In genomic region chr22:36251979-36252608, GRCh38 we compare ENCODE assay signal across 10 cellular contexts. TPM values are rescaled to one million over a fixed set of nuclear protein-coding genes. Genes with fewer than 3 reads are reported as not detected.
DNase-seq lines count a peak whose midpoint lies in the region; ATAC-seq and TF ChIP-seq lines count a peak whose summit lies in the region.
"Not testable (repeated sequence)": the region's sequence is repeated elsewhere in the genome, so short reads cannot be mapped to it uniquely, and the experiment has no call there.
"Had no signal": no experiment of that assay in that cellular context is flagged by ENCODE, and none has a peak within 500 bp of the region (broad histone marks: within the 10 kb centered on the region; RNA-seq: fewer than 3 reads in every experiment).

No MANE protein-coding gene starts in this region.

- not testable (repeated sequence) for H3K4me3 ChIP-seq in CD4-positive, CD25-positive, alpha-beta regulatory T cell (ENCODE audit: low read depth, low read length); KMS-11 (IDR thresholded peaks at IDR 0.05; ENCODE audit: insufficient read depth, low read depth, low read length); esophagus (ENCODE audit: low read depth in 1 of 2, low read length in 2 of 2); right lobe of liver; upper lobe of right lung

- peak overlapping the region; percentile 81 to 97 (median 96) for H3K4me3 Mint-ChIP-seq in CD4-positive, CD25-positive, alpha-beta regulatory T cell
- peak overlapping the region; percentile 90 for H3K4me3 Mint-ChIP-seq in activated CD4-positive, alpha-beta T cell treated with anti-CD3 and anti-CD28 coated beads, Interleukin-2, amount 10 ng/mL, durations not matched to agents 7 days and 5 days
- H3K4me3 Mint-ChIP-seq in activated naive CD4-positive, alpha-beta T cell treated with anti-CD3 and anti-CD28 coated beads, Interleukin-2, amount 10 ng/mL, durations not matched to agents 7 days and 5 days, result peak overlapping the region; percentile 95
- H3K4me3 Mint-ChIP-seq in osteocyte (ENCODE audit: unreplicated experiment), result not testable (repeated sequence)

- not testable (repeated sequence) for H3K9ac ChIP-seq in KMS-11

- not testable (repeated sequence) for H3K27me3 ChIP-seq in CD4-positive, CD25-positive, alpha-beta regulatory T cell (ENCODE audit: control insufficient read depth, insufficient read depth, low read length); KMS-11 (ENCODE audit: insufficient read depth, low read depth); esophagus (ENCODE audit: control insufficient read depth in 1 of 2, insufficient read depth in 2 of 2, low read length in 2 of 2); right lobe of liver; upper lobe of right lung

- intact Hi-C loops in right lobe of liver (cut with DNase I); upper lobe of right lung (cut with DNase I): not testable (repeated sequence)

- not testable (repeated sequence) for H3K9me3 Mint-ChIP-seq in CD4-positive, CD25-positive, alpha-beta regulatory T cell; activated CD4-positive, alpha-beta T cell treated with anti-CD3 and anti-CD28 coated beads, Interleukin-2, amount 10 ng/mL, durations not matched to agents 7 days and 5 days; activated naive CD4-positive, alpha-beta T cell treated with anti-CD3 and anti-CD28 coated beads, Interleukin-2, amount 10 ng/mL, durations not matched to agents 7 days and 5 days; osteocyte (ENCODE audit: unreplicated experiment)

- not testable (repeated sequence) for H3K4me2 ChIP-seq in KMS-11

- not testable (repeated sequence) for H4K20me1 ChIP-seq in KMS-11 (ENCODE audit: insufficient read depth)

- H3K36me3 ChIP-seq in CD4-positive, CD25-positive, alpha-beta regulatory T cell (ENCODE audit: control insufficient read depth, insufficient read depth, low read length); KMS-11 (ENCODE audit: insufficient read depth); esophagus (ENCODE audit: control insufficient read depth in 2 of 2, insufficient read depth in 2 of 2, low read length in 1 of 2); right lobe of liver; upper lobe of right lung: not testable (repeated sequence)

- CTCF ChIA-PET in activated CD4-positive, alpha-beta T cell treated with anti-CD3 and anti-CD28 coated beads, Interleukin-2, amount 10 ng/mL, durations not matched to agents 7 days and 5 days (lab: Charles Lee), result interaction anchor here (1.0 to 4.1 kb wide), 3 partner anchors 11 to 34 kb away, joined by 3 to 53 read pairs (median 9); partner anchors contain the start of gene APOL2
- CTCF ChIA-PET in activated naive CD4-positive, alpha-beta T cell treated with anti-CD3 and anti-CD28 coated beads, Interleukin-2, amount 10 ng/mL, durations not matched to agents 7 days and 5 days (lab: Charles Lee), result interaction anchor here (0.6 to 4.3 kb wide), 3 partner anchors 13 to 234 kb away, joined by 3 to 30 read pairs (median 6); partner anchors contain the start of gene APOL2

- 92 to 93% methylated on average over 7 of the region's 7 CpGs for WGBS in esophagus, 2 donors
- 77% methylated on average over 3 of the region's 7 CpGs for WGBS in right lobe of liver (ENCODE audit: insufficient coverage, low coverage, low lambda C conversion rate, missing lambda C conversion rate)

- peak overlapping the region; percentile 98 to 99 (median 99) for H3K27ac Mint-ChIP-seq in CD4-positive, CD25-positive, alpha-beta regulatory T cell
- peak overlapping the region; percentile 93 for H3K27ac Mint-ChIP-seq in activated CD4-positive, alpha-beta T cell treated with anti-CD3 and anti-CD28 coated beads, Interleukin-2, amount 10 ng/mL, durations not matched to agents 7 days and 5 days
- H3K27ac Mint-ChIP-seq in activated naive CD4-positive, alpha-beta T cell treated with anti-CD3 and anti-CD28 coated beads, Interleukin-2, amount 10 ng/mL, durations not matched to agents 7 days and 5 days, result peak overlapping the region; percentile 91
- H3K27ac Mint-ChIP-seq in osteocyte (ENCODE audit: unreplicated experiment), result peak overlapping the region; percentile 72

- POLR2A ChIA-PET in activated CD4-positive, alpha-beta T cell treated with anti-CD3 and anti-CD28 coated beads, Interleukin-2, amount 10 ng/mL, durations not matched to agents 7 days and 5 days (lab: Charles Lee), result interaction anchor here (0.6 kb wide), 1 partner anchor 50 kb away, joined by 3 read pairs; no protein-coding TSS in a partner anchor

- H3K36me3 Mint-ChIP-seq in CD4-positive, CD25-positive, alpha-beta regulatory T cell, result peaks cover 21% of the 10 kb centered on the region
- H3K36me3 Mint-ChIP-seq in activated CD4-positive, alpha-beta T cell treated with anti-CD3 and anti-CD28 coated beads, Interleukin-2, amount 10 ng/mL, durations not matched to agents 7 days and 5 days (ENCODE audit: low read depth), result peaks cover 26% of the 10 kb centered on the region
- peaks cover 20% of the 10 kb centered on the region for H3K36me3 Mint-ChIP-seq in activated naive CD4-positive, alpha-beta T cell treated with anti-CD3 and anti-CD28 coated beads, Interleukin-2, amount 10 ng/mL, durations not matched to agents 7 days and 5 days
- H3K36me3 Mint-ChIP-seq in osteocyte (ENCODE audit: unreplicated experiment), result not testable (repeated sequence)

- peaks cover 9 to 48% (median 36%) of the 10 kb centered on the region in 4 donors for H3K4me1 Mint-ChIP-seq in CD4-positive, CD25-positive, alpha-beta regulatory T cell
- H3K4me1 Mint-ChIP-seq in activated CD4-positive, alpha-beta T cell treated with anti-CD3 and anti-CD28 coated beads, Interleukin-2, amount 10 ng/mL, durations not matched to agents 7 days and 5 days, result peaks cover 46% of the 10 kb centered on the region
- H3K4me1 Mint-ChIP-seq in activated naive CD4-positive, alpha-beta T cell treated with anti-CD3 and anti-CD28 coated beads, Interleukin-2, amount 10 ng/mL, durations not matched to agents 7 days and 5 days, result peaks cover 52% of the 10 kb centered on the region
- H3K4me1 Mint-ChIP-seq in osteocyte (ENCODE audit: unreplicated experiment), result peaks cover 26% of the 10 kb centered on the region

- peak overlapping the region; percentile 82; the same call in 1 of the 2 replicates for H2AFZ ChIP-seq in KMS-11 (ENCODE audit: low read depth)

- not testable (repeated sequence) for H3K27ac ChIP-seq in CD4-positive, CD25-positive, alpha-beta regulatory T cell (ENCODE audit: insufficient read depth, low read length, poor library complexity, severe bottlenecking); KMS-11
- peak overlapping the region; percentile 57 to 65 for H3K27ac ChIP-seq in esophagus (ENCODE audit: low read depth in 2 of 2, low read length in 1 of 2)
- peak overlapping the region in 2 of 3 donors; percentile 79 to 96 for H3K27ac ChIP-seq in right lobe of liver
- H3K27ac ChIP-seq in upper lobe of right lung, result peak overlapping the region; percentile 83

- H3K4me1 ChIP-seq in CD4-positive, CD25-positive, alpha-beta regulatory T cell (ENCODE audit: control insufficient read depth, insufficient read depth, low read length, poor library complexity, severe bottlenecking), result peaks cover 30% of the 10 kb centered on the region
- H3K4me1 ChIP-seq in KMS-11 (ENCODE audit: low read depth, poor library complexity, severe bottlenecking), result peaks cover 31% of the 10 kb centered on the region
- H3K4me1 ChIP-seq in esophagus (ENCODE audit: control insufficient read depth in 2 of 2, insufficient read depth in 2 of 2, low read length in 1 of 2), result peaks cover 5 to 11% of the 10 kb centered on the region in 2 donors
- peaks cover 0 to 31% (median 4%) of the 10 kb centered on the region in 4 donors for H3K4me1 ChIP-seq in right lobe of liver
- H3K4me1 ChIP-seq in upper lobe of right lung, result peaks cover 26% of the 10 kb centered on the region

- TF ChIP-seq CTCF in KMS-11 (conservative IDR thresholded peaks at IDR 0.05; ENCODE audit: low read depth, low read length); right lobe of liver (IDR thresholded peaks at IDR 0.05); osteocyte (IDR thresholded peaks at IDR 0.05); upper lobe of right lung (IDR thresholded peaks at IDR 0.05): not testable (repeated sequence)

- not testable (repeated sequence) for ATAC-seq in CD4-positive, CD25-positive, alpha-beta regulatory T cell (ENCODE audit: low read depth in 2 of 2); right lobe of liver; upper lobe of right lung

- H3K79me2 ChIP-seq in KMS-11 (ENCODE audit: insufficient read depth, low read depth), result not testable (repeated sequence)

- H3K27me3 Mint-ChIP-seq in CD4-positive, CD25-positive, alpha-beta regulatory T cell; activated CD4-positive, alpha-beta T cell treated with anti-CD3 and anti-CD28 coated beads, Interleukin-2, amount 10 ng/mL, durations not matched to agents 7 days and 5 days; activated naive CD4-positive, alpha-beta T cell treated with anti-CD3 and anti-CD28 coated beads, Interleukin-2, amount 10 ng/mL, durations not matched to agents 7 days and 5 days; osteocyte (ENCODE audit: unreplicated experiment): not testable (repeated sequence)

- H3K9me3 ChIP-seq in CD4-positive, CD25-positive, alpha-beta regulatory T cell (ENCODE audit: control insufficient read depth in 2 of 2, low read length in 2 of 2); esophagus (ENCODE audit: control insufficient read depth in 2 of 2, insufficient read depth in 1 of 2, low read depth in 1 of 2, low read length in 1 of 2); right lobe of liver; upper lobe of right lung: not testable (repeated sequence)

- DNase-seq in CD4-positive, CD25-positive, alpha-beta regulatory T cell; activated CD4-positive, alpha-beta T cell treated with anti-CD3 and anti-CD28 coated beads, Interleukin-2, amount 10 ng/mL, durations not matched to agents 7 days and 5 days; activated naive CD4-positive, alpha-beta T cell treated with anti-CD3 and anti-CD28 coated beads, Interleukin-2, amount 10 ng/mL, durations not matched to agents 7 days and 5 days; right lobe of liver; osteocyte (ENCODE audit: extremely low spot score, unreplicated experiment); upper lobe of right lung: not testable (repeated sequence)

- not testable (repeated sequence) for TF ChIP-seq POLR2A in right lobe of liver (IDR thresholded peaks at IDR 0.05)

RNA-seq across cellular contexts. Expression of gene APOL1, which starts 0.8 kb away (rescaled TPM):
- total RNA-seq in CD4-positive, CD25-positive, alpha-beta regulatory T cell, result 16.8 TPM
- 1 to 10 TPM; 6.3 to 8.4 (median 7.2) TPM for polyA plus RNA-seq in CD4-positive, CD25-positive, alpha-beta regulatory T cell
- total RNA-seq in activated CD4-positive, alpha-beta T cell treated with anti-CD3 and anti-CD28 coated beads, Interleukin-2, amount 10 ng/mL, durations not matched to agents 7 days and 5 days, result 10 to 100 TPM; 50.9 to 60.0 TPM
- polyA plus RNA-seq in esophagus, result 10 to 100 TPM in 1 of 2 donors, 1 to 10 TPM in 1; 9.8 to 10.5 TPM
- total RNA-seq in right lobe of liver, result 100 to 1,000 TPM in 5 of 6 experiments, 10 to 100 TPM in 1; 85.1 to 299 (median 119) TPM
- total RNA-seq in osteocyte, result 16.2 and 19.5 TPM in 2 replicates
- total RNA-seq in upper lobe of right lung, result 92.8 TPM
- total RNA-seq: H7 had no signal

RNA-seq across cellular contexts. Expression of gene APOL2, which starts 12.8 kb away (rescaled TPM):
- 69.7 TPM for total RNA-seq in CD4-positive, CD25-positive, alpha-beta regulatory T cell
- 10 to 100 TPM; 18.8 to 28.6 (median 22.0) TPM for polyA plus RNA-seq in CD4-positive, CD25-positive, alpha-beta regulatory T cell
- 10 to 100 TPM; 77.0 to 85.4 TPM for total RNA-seq in activated CD4-positive, alpha-beta T cell treated with anti-CD3 and anti-CD28 coated beads, Interleukin-2, amount 10 ng/mL, durations not matched to agents 7 days and 5 days
- polyA plus RNA-seq in esophagus, result 10 to 100 TPM in 1 of 2 donors, 1 to 10 TPM in 1; 9.2 to 14.9 TPM
- 100 to 1,000 TPM in 1 of 6 experiments, 10 to 100 TPM in 5; 40.8 to 121 (median 57.5) TPM for total RNA-seq in right lobe of liver
- 53.5 and 59.9 TPM in 2 replicates for total RNA-seq in osteocyte
- 51.6 TPM for total RNA-seq in upper lobe of right lung

RNA-seq across cellular contexts. Expression of gene APOL4, which starts 50.5 kb away (rescaled TPM):
- not detected for total RNA-seq in CD4-positive, CD25-positive, alpha-beta regulatory T cell
- not detected for polyA plus RNA-seq in CD4-positive, CD25-positive, alpha-beta regulatory T cell
- under 1 TPM; 0.54 to 0.57 TPM for total RNA-seq in activated CD4-positive, alpha-beta T cell treated with anti-CD3 and anti-CD28 coated beads, Interleukin-2, amount 10 ng/mL, durations not matched to agents 7 days and 5 days
- polyA plus RNA-seq in esophagus, result 1 to 10 TPM; 2.4 to 2.5 TPM
- total RNA-seq in right lobe of liver (1 to 10 TPM in 4 of 6 experiments, not detected in 2; 1.1 to 1.6 (median 1.4) TPM), osteocyte (0.13 TPM in 1 of 2 replicates, not detected in the other), upper lobe of right lung (14.3 TPM)
- total RNA-seq: H7, HT-29 had no signal
